Comparison of ENCODE assay signal across 7 cellular contexts in the genomic region with DNA sequence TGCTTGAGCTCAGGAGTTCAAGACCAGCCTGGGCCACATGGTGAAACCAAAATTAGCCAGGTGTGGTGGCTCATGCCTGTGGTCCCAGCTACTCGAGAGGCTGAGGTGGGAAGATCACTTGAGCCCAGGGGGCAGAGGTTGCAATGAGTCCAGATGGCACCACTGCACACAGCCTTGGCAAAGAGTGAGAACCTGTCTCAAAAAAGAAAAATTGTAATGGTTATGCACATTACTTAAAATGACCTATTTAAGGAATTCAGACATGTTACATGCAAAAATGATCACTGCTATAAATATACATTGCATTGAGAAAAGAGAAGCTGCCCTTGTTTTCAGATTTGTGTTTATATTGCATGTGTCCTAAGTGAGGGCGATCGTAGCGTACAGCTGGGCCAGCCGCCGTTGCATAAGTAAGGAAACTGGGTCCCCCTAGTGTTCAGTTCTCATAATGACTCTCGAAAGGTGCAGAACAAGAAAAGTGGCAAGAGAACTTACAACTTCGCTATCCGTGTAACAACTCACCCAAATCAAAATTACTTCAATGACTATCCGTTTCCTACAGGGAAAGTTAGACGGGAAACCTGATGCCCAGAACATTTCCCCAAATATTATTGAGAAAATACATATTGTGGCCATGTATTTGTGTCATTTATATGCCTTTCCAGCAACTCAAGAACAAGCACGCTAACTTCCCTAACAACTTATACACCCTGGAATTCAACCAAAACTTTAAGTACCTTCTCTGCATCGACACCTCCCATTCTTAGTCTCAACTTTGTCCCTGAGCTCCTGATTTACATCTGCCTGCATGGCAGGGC. TPM values are rescaled to one million over a fixed set of nuclear protein-coding genes. Genes with fewer than 3 reads are reported as not detected.
DNase-seq lines count a peak whose midpoint lies in the region; ATAC-seq, FAIRE-seq and TF ChIP-seq lines count a peak whose summit lies in the region.
"Not testable (repeated sequence)": the region's sequence is repeated elsewhere in the genome, so short reads cannot be mapped to it uniquely, and the experiment has no call there.

No MANE protein-coding gene starts in this region.

- not testable (repeated sequence) for H3K27ac ChIP-seq in GM12878 (ENCODE audit: control insufficient read depth, insufficient read depth); trophoblast cell (ENCODE audit: low read depth, low read length)
- peak overlapping the region; percentile 43 for H3K27ac ChIP-seq in left ventricle myocardium inferior (replicated peaks)

- H4K8ac ChIP-seq in trophoblast cell (ENCODE audit: low read depth, low read length), result not testable (repeated sequence)

- H4K12ac ChIP-seq in trophoblast cell (ENCODE audit: low read depth, low read length), result not testable (repeated sequence)

- not testable (repeated sequence) for TF ChIP-seq EP300 in GM12878 (IDR thresholded peaks at IDR 0.05; ENCODE audit: borderline replicate concordance in 1 of 2, control insufficient read depth in 1 of 2, low read depth in 2 of 2, low read length in 2 of 2)

- not testable (repeated sequence) for H3K9me3 ChIP-seq in GM12878 (replicated peaks; ENCODE audit: control insufficient read depth, insufficient read depth, low read length); left ventricle myocardium inferior (replicated peaks); trophoblast cell (ENCODE audit: insufficient read depth, low read depth, low read length)

- not testable (repeated sequence) for H2BK5ac ChIP-seq in trophoblast cell (ENCODE audit: low read depth, low read length, poor library complexity)

- 11% methylated on average over 13 of the region's 13 CpGs for WGBS in GM12878 (ENCODE audit: insufficient coverage, insufficient replicate concordance, low lambda C conversion rate, missing lambda C conversion rate)
- no CpG with 5 or more reads among the region's 13 CpGs for WGBS in trophoblast cell (ENCODE audit: extremely low coverage, insufficient coverage, insufficient read length)

- H3K23ac ChIP-seq in trophoblast cell (ENCODE audit: low read length), result not testable (repeated sequence)

- H3K79me1 ChIP-seq in trophoblast cell (ENCODE audit: low read length), result not testable (repeated sequence)

- peak; percentile 89 for FAIRE-seq in GM12878 (lab: Jason Lieb, UNC)

- H3K27me3 ChIP-seq in GM12878 (replicated peaks in 1 of 2; ENCODE audit: control insufficient read depth in 2 of 2, insufficient read depth in 2 of 2, low read length in 1 of 2); left ventricle myocardium inferior (ENCODE audit: low read depth); trophoblast cell (ENCODE audit: insufficient read depth, low read length): not testable (repeated sequence)

- H2BK12ac ChIP-seq in trophoblast cell (ENCODE audit: low read length), result not testable (repeated sequence)

- peak; percentile 34 for ATAC-seq in HG03159 (IDR thresholded peaks at IDR 0.05; ENCODE audit: unreplicated experiment)
- peak; percentile 65 for ATAC-seq in GM12878

- TF ChIP-seq RAD21 in GM12878 (IDR thresholded peaks at IDR 0.05; ENCODE audit: insufficient read depth, low read depth, low read length), result peak; percentile 60

- not testable (repeated sequence) for H3K36me3 ChIP-seq in GM12878 (ENCODE audit: control insufficient read depth in 2 of 2, insufficient read depth in 2 of 2, low read length in 1 of 2); left ventricle myocardium inferior; trophoblast cell (ENCODE audit: control insufficient read depth in 1 of 2, insufficient read depth in 2 of 2, low read length in 2 of 2)

- not testable (repeated sequence) for H3K79me2 ChIP-seq in GM12878 (ENCODE audit: control insufficient read depth, insufficient read depth, low read length); trophoblast cell (ENCODE audit: control insufficient read depth, insufficient read depth, low read length, poor library complexity)

- intact Hi-C loops in GM12878 (cut with micrococcal nuclease; ENCODE audit: unreplicated experiment), result loop anchor here (2.0 to 5.0 kb wide), 2 partner anchors 109 to 185 kb away; no protein-coding TSS in a partner anchor
- intact Hi-C loops in left ventricle myocardium inferior (cut with micrococcal nuclease), result not testable (repeated sequence)

- CTCF ChIA-PET in GM12878 (lab: Yijun Ruan, JAX), result interaction anchor here (0.6 to 3.3 kb wide), 22 partner anchors 9 to 543 kb away, joined by 3 to 23 read pairs (median 5); a partner anchor contains a TSS

- DNase-seq in GM12864 (ENCODE audit: low read depth) (peak; percentile 61), NCI-H2196 (lab: John Stamatoyannopoulos, UW; ENCODE audit: unreplicated experiment) (peak; percentile 72), T-helper 1 cell (peak in 4 of 5 donors; percentile 12 to 65 (median 53)), GM12878 (ENCODE audit: low read depth, low spot score) (peak; percentile 24), trophoblast cell (peak in 1 of 2 donors; percentile 66)
- DNase-seq in left ventricle myocardium inferior, result not testable (repeated sequence)

- SMC1A ChIA-PET in GM12878 (lab: Charles Lee; ENCODE audit: uncharacterized antibody, unreplicated experiment), result interaction anchor here (0.7 to 9.1 kb wide), 9 partner anchors 9 to 1729 kb away, joined by 3 to 60 read pairs (median 4); no protein-coding TSS in a partner anchor

- 0 out of 2 replicates have a peak overlapping the region, but pooled peaks have one; percentile 25 for H2AFZ ChIP-seq in GM12878 (ENCODE audit: control insufficient read depth, low read depth, low read length)
- H2AFZ ChIP-seq in trophoblast cell (ENCODE audit: insufficient read depth, low read length, poor library complexity), result not testable (repeated sequence)

- peak overlapping the region; percentile 18 for H4K91ac ChIP-seq in trophoblast cell (ENCODE audit: low read depth, low read length)

- not testable (repeated sequence) for H3K4me1 ChIP-seq in GM12878 (ENCODE audit: control insufficient read depth, insufficient read depth, low read length); trophoblast cell (ENCODE audit: control insufficient read depth in 1 of 2, insufficient read depth in 2 of 2, low read length in 2 of 2)
- H3K4me1 ChIP-seq in left ventricle myocardium inferior, result peaks cover 25% of the 10 kb centered on the region

- RAD21 ChIA-PET in GM12878 (lab: Charles Lee; ENCODE audit: unreplicated experiment), result interaction anchor here (0.9 to 2.0 kb wide), 7 partner anchors 20 to 185 kb away, joined by 3 to 8 read pairs (median 4); a partner anchor contains a TSS

- H3K4me3 ChIP-seq in GM12864 (ENCODE audit: low read depth, low read length); GM12878; trophoblast cell (ENCODE audit: low read depth, low read length): not testable (repeated sequence)
- peak overlapping the region; percentile 38 for H3K4me3 ChIP-seq in left ventricle myocardium inferior

- POLR2A ChIA-PET in GM12878 (lab: Charles Lee), result not testable (repeated sequence)

- not testable (repeated sequence) for H3K4ac ChIP-seq in trophoblast cell (ENCODE audit: low read depth, low read length)

- not testable (repeated sequence) for H3K14ac ChIP-seq in trophoblast cell (ENCODE audit: low read length)

- TF ChIP-seq CTCF in GM12864 (IDR thresholded peaks at IDR 0.05; ENCODE audit: low read depth, low read length, missing control alignments), result peak; percentile 58
- peak; percentile 47 to 66 (median 55) for TF ChIP-seq CTCF in GM12878 (IDR thresholded peaks at IDR 0.05 in 2 of 3, conservative IDR thresholded peaks at IDR 0.05 in 1 of 3; ENCODE audit: control insufficient read depth in 2 of 3, extremely low read depth in 1 of 3, insufficient read depth in 1 of 3, low read depth in 3 of 3, low read length in 3 of 3)
- peak; percentile 78 for TF ChIP-seq CTCF in left ventricle myocardium inferior (IDR thresholded peaks at IDR 0.05; ENCODE audit: borderline replicate concordance)

- TF ChIP-seq POLR2A in GM12878 (IDR thresholded peaks at IDR 0.05; ENCODE audit: low read depth, low read length), result not testable (repeated sequence)

- H2BK120ac ChIP-seq in trophoblast cell (ENCODE audit: insufficient read depth, low read length, poor library complexity), result not testable (repeated sequence)

- not testable (repeated sequence) for BruUV-seq in GM12878 (replicated peaks; lab: Mats Ljungman, UMichigan)

- peak overlapping the region; percentile 41; the same call in 1 of the 2 replicates for H3K4me2 ChIP-seq in GM12878 (ENCODE audit: control insufficient read depth, insufficient read depth)
- not testable (repeated sequence) for H3K4me2 ChIP-seq in trophoblast cell (ENCODE audit: low read length)

- H3K9ac ChIP-seq in GM12878 (ENCODE audit: control insufficient read depth, insufficient read depth, low read length); trophoblast cell (ENCODE audit: low read length): not testable (repeated sequence)

- H3K18ac ChIP-seq in trophoblast cell (ENCODE audit: low read length), result not testable (repeated sequence)

- not testable (repeated sequence) for H4K20me1 ChIP-seq in GM12878 (ENCODE audit: control insufficient read depth, insufficient read depth)

- in situ Hi-C loops in GM12878 (cut with MboI), result loop anchor here (5.0 to 25.0 kb wide), 2 partner anchors 141 to 601 kb away; a partner anchor contains a TSS

- H2AK5ac ChIP-seq in trophoblast cell (ENCODE audit: low read length), result not testable (repeated sequence)

TF ChIP-seq in GM12878, 131 proteins besides CTCF, POLR2A, EP300 and RAD21:
- peak; percentile 42; the same call in 1 of the 2 replicates for TF ChIP-seq SMC3 (IDR thresholded peaks at IDR 0.05; ENCODE audit: borderline replicate concordance, low read length)
TF ChIP-seq in GM12878: peak in this region for 1; not testable (repeated sequence) for 130.

RNA-seq across cellular contexts. Expression of a gene that starts 42.5 kb away (rescaled TPM):
- total RNA-seq in GM12878 (2013; cell fraction: nucleolus; rRNA removed), result 74.7 and 84.4 TPM in 2 replicates
- total RNA-seq in GM12878 (2014; rRNA removed) (3.2 and 4.2 TPM in 2 replicates), GM12878 (2014; rRNA removed; fragmentation: Illumina TruSeq; extraction: Trizol) (8.7 and 9.8 TPM in 2 replicates), GM12878 (2021) (7.9 and 10.0 TPM in 2 replicates), left ventricle myocardium inferior (3.5 TPM)
- 3.3 TPM for polyA plus RNA-seq in GM12878 (2011; ENCODE audit: low read depth)
- polyA plus RNA-seq in GM12878 (2011; rRNA removed) (4.3 and 7.9 TPM in 2 replicates), GM12878 (2014; fragmentation: Illumina TruSeq; extraction: Trizol) (1.9 and 2.5 TPM in 2 replicates), GM12878 (2014; fragmentation: Nextera tagmentation; extraction: Ambion mirVana) (under 1 TPM; 0.18 to 0.35 TPM), GM12878 (2014; rRNA removed) (1.5 and 4.8 TPM in 2 replicates), GM12878 (2016; fragmentation: Nextera tagmentation; extraction: Ambion mirVana) (1 to 10 TPM; 2.2 to 2.9 TPM)
- polyA plus RNA-seq in GM12878 (2011; cell fraction: cytosol; rRNA removed), result 2.9 and 4.1 TPM in 2 replicates
- 8.1 and 8.6 TPM in 2 replicates for polyA plus RNA-seq in GM12878 (2011; cell fraction: nucleus; rRNA removed)
- 2.7 and 3.5 TPM in 2 replicates for polyA plus RNA-seq in GM12878 (2012)
- polyA minus RNA-seq in GM12878 (2011; rRNA and poly(A)+ RNA removed), result 17.4 and 21.2 TPM in 2 replicates
- 2.1 and 5.5 TPM in 2 replicates for polyA minus RNA-seq in GM12878 (2011; cell fraction: cytosol; rRNA and poly(A)+ RNA removed)
- polyA minus RNA-seq in GM12878 (2011; cell fraction: nucleus; rRNA and poly(A)+ RNA removed), result 22.5 and 33.1 TPM in 2 replicates
- 5.6 and 6.7 TPM in 2 replicates for polyA plus RNA-seq in trophoblast cell (2013)
